20 cellular contexts compared by ENCODE assay signal in the genomic region with DNA sequence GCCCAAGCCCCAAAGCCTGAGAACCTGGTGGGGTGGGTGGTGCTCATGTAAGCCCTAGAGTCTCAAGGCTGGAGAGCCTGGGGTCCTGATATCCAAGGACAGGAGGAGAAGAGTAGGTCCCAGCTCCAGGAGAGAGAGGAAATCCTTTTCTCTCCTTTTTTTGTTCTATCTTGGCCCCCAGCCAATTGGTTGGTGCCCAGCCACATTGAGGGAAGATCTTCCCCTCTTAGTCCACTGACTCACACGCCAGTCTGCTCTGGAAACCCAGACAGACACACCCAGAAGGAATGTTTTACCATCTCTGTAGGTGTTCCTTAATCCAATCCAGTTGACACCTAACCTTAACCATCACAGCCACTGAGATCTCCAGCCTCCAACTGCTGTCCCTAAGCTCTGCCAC. TPM values are rescaled to one million over a fixed set of nuclear protein-coding genes. Genes with fewer than 3 reads are reported as not detected.
DNase-seq lines count a peak whose midpoint lies in the region; ATAC-seq, FAIRE-seq and TF ChIP-seq lines count a peak whose summit lies in the region.
"Had no signal": no experiment of that assay in that cellular context is flagged by ENCODE, and none has a peak within 500 bp of the region (broad histone marks: within the 10 kb centered on the region; RNA-seq: fewer than 3 reads in every experiment).

No MANE protein-coding gene starts in this region.

- H3K9me3 ChIP-seq in GM23248 (ENCODE audit: low read depth) (no peaks in the 10 kb centered on the region), MG63 (peaks cover 5% of the 10 kb centered on the region), trophoblast cell (ENCODE audit: insufficient read depth, low read depth, low read length) (no peaks in the 10 kb centered on the region), ascending aorta (no peaks in the 10 kb centered on the region)
- H3K9me3 ChIP-seq: Caco-2, stomach had no signal

- H3K9ac ChIP-seq in GM23248, result no peak overlapping the region
- no peak overlapping the region for H3K9ac ChIP-seq in trophoblast cell (ENCODE audit: low read length)
- H3K9ac ChIP-seq: parathyroid adenoma had no signal

- H3K4ac ChIP-seq in trophoblast cell (ENCODE audit: low read depth, low read length), result peak overlapping the region; percentile 61

- H2AFZ ChIP-seq in GM23248, result no peak overlapping the region
- H2AFZ ChIP-seq in trophoblast cell (ENCODE audit: insufficient read depth, low read length, poor library complexity), result no peak overlapping the region
- H2AFZ ChIP-seq: parathyroid adenoma had no signal

- DNase-seq in GM23248 (peak; percentile 58), MG63 (peak; percentile 46), bronchial epithelial cell (ENCODE audit: low read depth) (peak; percentile 75), trophoblast cell (peak in 1 of 2 donors; percentile 54), omental fat pad (ENCODE audit: low spot score) (no peak), dorsolateral prefrontal cortex (no peak), ascending aorta (ENCODE audit: low spot score in 2 of 2) (no peak)
- DNase-seq: activated CD4-positive, CD25-positive, alpha-beta regulatory T cell; Caco-2; caudate nucleus; effector CD8-positive, alpha-beta T cell; naive B cell; NCI-H1694 treated with DMSO at 0.1 percent for 48 hours; SIG-M5; stimulated activated CD4-positive, alpha-beta T cell treated with anti-CD3 and anti-CD28 coated beads, Interleukin-2, amount 100 ng/mL, for 48 hours; stomach; T-helper 17 cell had no signal

- no peak overlapping the region for H3K23ac ChIP-seq in trophoblast cell (ENCODE audit: low read length)

- H3K4me3 ChIP-seq in GM23248 (no peak overlapping the region), MG63 (no peak overlapping the region), bronchial epithelial cell (ENCODE audit: low read depth, low read length) (no peak overlapping the region), trophoblast cell (ENCODE audit: low read depth, low read length) (no peak overlapping the region), dorsolateral prefrontal cortex (no peak overlapping the region), ascending aorta (no peak overlapping the region)
- H3K4me3 ChIP-seq: stomach had no signal

- no peaks in the 10 kb centered on the region for H3F3A ChIP-seq in GM23248 (ENCODE audit: insufficient read depth)

- no peaks in the 10 kb centered on the region for H3K9me2 ChIP-seq in GM23248 (ENCODE audit: insufficient read depth)

- in situ Hi-C loops in GM23248 (cut with MboI), result no loop called here

- H4K12ac ChIP-seq in trophoblast cell (ENCODE audit: low read depth, low read length), result no peak overlapping the region

- FAIRE-seq in bronchial epithelial cell (lab: Jason Lieb, UNC), result no peak
- FAIRE-seq: GM12892, islet of Langerhans had no signal

- H3K27me3 ChIP-seq in GM23248 (replicated peaks; ENCODE audit: insufficient read depth) (no peaks in the 10 kb centered on the region), MG63 (no peaks in the 10 kb centered on the region), bronchial epithelial cell (ENCODE audit: control insufficient read depth, insufficient read depth, low read length) (no peaks in the 10 kb centered on the region), trophoblast cell (ENCODE audit: insufficient read depth, low read length) (no peaks in the 10 kb centered on the region), dorsolateral prefrontal cortex (peaks cover 0 to 8% (median 0%) of the 10 kb centered on the region in 45 donors), ascending aorta (no peaks in the 10 kb centered on the region)

- peak overlapping the region; percentile 93 for H2BK12ac ChIP-seq in trophoblast cell (ENCODE audit: low read length)

- H3K27ac ChIP-seq in GM23248, result no peak overlapping the region
- H3K27ac ChIP-seq in trophoblast cell (ENCODE audit: low read depth, low read length), result no peak overlapping the region
- no peak overlapping the region for H3K27ac ChIP-seq in dorsolateral prefrontal cortex
- H3K27ac ChIP-seq in ascending aorta, result no peak overlapping the region
- H3K27ac ChIP-seq: parathyroid adenoma, stomach had no signal

- no peaks in the 10 kb centered on the region for H3K79me2 ChIP-seq in GM23248 (ENCODE audit: insufficient read depth)
- no peaks in the 10 kb centered on the region for H3K79me2 ChIP-seq in trophoblast cell (ENCODE audit: control insufficient read depth, insufficient read depth, low read length, poor library complexity)
- H3K79me2 ChIP-seq: parathyroid adenoma had no signal

- 0 to 8% methylated on average over 1 of the region's 1 CpG for WGBS in GM23248 (ENCODE audit: low coverage in 1 of 2, low lambda C conversion rate in 2 of 2, missing lambda C conversion rate in 2 of 2), 2 experiments
- no CpG with 5 or more reads among the region's 1 CpG for WGBS in trophoblast cell (ENCODE audit: extremely low coverage, insufficient coverage, insufficient read length)

- TF ChIP-seq CTCF in bronchial epithelial cell (IDR thresholded peaks at IDR 0.05; ENCODE audit: insufficient read depth, low read length, severe bottlenecking) (no peak), omental fat pad (IDR thresholded peaks at IDR 0.05) (no peak), dorsolateral prefrontal cortex (IDR thresholded peaks at IDR 0.05 in 54 of 56, conservative IDR thresholded peaks at IDR 0.05 in 2 of 56; ENCODE audit: low read depth in 1 of 56, partially characterized antibody in 56 of 56) (no peak), ascending aorta (IDR thresholded peaks at IDR 0.05) (no peak)

- H3K4me2 ChIP-seq in GM23248 (ENCODE audit: unreplicated experiment), result no peak overlapping the region
- H3K4me2 ChIP-seq in trophoblast cell (ENCODE audit: low read length), result no peak overlapping the region

- peak overlapping the region; percentile 98 for H2AK5ac ChIP-seq in trophoblast cell (ENCODE audit: low read length)

- H4K8ac ChIP-seq in trophoblast cell (ENCODE audit: low read depth, low read length), result peak overlapping the region; percentile 67

- no peak for ATAC-seq in omental fat pad (ENCODE audit: low FRiP score)
- ATAC-seq: T-helper 17 cell had no signal

- H3K14ac ChIP-seq in trophoblast cell (ENCODE audit: low read length), result peak overlapping the region; percentile 76

- peak overlapping the region; percentile 89 for H2BK120ac ChIP-seq in trophoblast cell (ENCODE audit: insufficient read depth, low read length, poor library complexity)

- peaks cover 53% of the 10 kb centered on the region for H3K79me1 ChIP-seq in trophoblast cell (ENCODE audit: low read length)

- no peaks in the 10 kb centered on the region for H4K20me1 ChIP-seq in GM23248 (ENCODE audit: insufficient read depth)

- H3K36me3 ChIP-seq in GM23248 (ENCODE audit: low read depth) (no peaks in the 10 kb centered on the region), MG63 (no peaks in the 10 kb centered on the region), bronchial epithelial cell (ENCODE audit: control insufficient read depth, insufficient read depth, low read length) (no peaks in the 10 kb centered on the region), trophoblast cell (ENCODE audit: control insufficient read depth in 1 of 2, insufficient read depth in 2 of 2, low read length in 2 of 2) (no peaks in the 10 kb centered on the region), ascending aorta (no peaks in the 10 kb centered on the region)
- H3K36me3 ChIP-seq: stomach had no signal

- H2BK5ac ChIP-seq in trophoblast cell (ENCODE audit: low read depth, low read length, poor library complexity), result peak overlapping the region; percentile 82

- H3K4me1 ChIP-seq in GM23248 (ENCODE audit: insufficient read depth) (no peaks in the 10 kb centered on the region), trophoblast cell (ENCODE audit: control insufficient read depth in 1 of 2, insufficient read depth in 2 of 2, low read length in 2 of 2) (peaks cover 22 to 33% of the 10 kb centered on the region in 2 experiments), ascending aorta (no peaks in the 10 kb centered on the region)
- H3K4me1 ChIP-seq: Caco-2, parathyroid adenoma, stomach had no signal

- intact Hi-C loops in dorsolateral prefrontal cortex (cut with DNase I), result no loop called here
- intact Hi-C loops in ascending aorta (cut with DNase I), result no loop called here

- peak overlapping the region; percentile 70 for H3K18ac ChIP-seq in trophoblast cell (ENCODE audit: low read length)

- peak overlapping the region; percentile 96 for H4K91ac ChIP-seq in trophoblast cell (ENCODE audit: low read depth, low read length)

RNA-seq across cellular contexts. Expression of a gene that starts 16.2 kb away (rescaled TPM):
- total RNA-seq in GM23248 (2014; rRNA removed; shearing (Covaris generic)), result 2.8 and 4.0 TPM in 2 replicates
- polyA plus RNA-seq in GM23248 (2016; fragmentation: Nextera tagmentation; extraction: Ambion mirVana), result 3.9 and 4.7 TPM in 2 replicates
- 12.3 and 13.9 TPM in 2 replicates for total RNA-seq in MG63 (2014; rRNA removed; shearing (Covaris generic); ENCODE audit: low replicate concordance)
- total RNA-seq in bronchial epithelial cell, result 2.6 and 3.2 TPM in 2 replicates
- polyA plus RNA-seq in trophoblast cell (2013), result 11.3 and 11.4 TPM in 2 replicates
- total RNA-seq in omental fat pad, result 1 to 10 TPM; 1.6 to 6.0 (median 2.3) TPM
- total RNA-seq in dorsolateral prefrontal cortex, result 1 to 10 TPM; 1.7 to 6.8 (median 3.2) TPM
- 0.43 TPM for total RNA-seq in ascending aorta

Comparison
In these comparisons a context has a peak if more than half of its experiments do, and no peak if none do; other contexts are left out.
1. DNase-seq: peak in GM23248 (single experiment), MG63 (single experiment) and bronchial epithelial cell (single experiment); none in omental fat pad (single experiment), dorsolateral prefrontal cortex (0 of 10) and ascending aorta (0 of 2).